In genomic region chr3:197028711-197029510, GRCh38 we compare ENCODE assay signal across 8 cellular contexts. TPM values are rescaled to one million over a fixed set of nuclear protein-coding genes. Genes with fewer than 3 reads are reported as not detected.
DNase-seq lines count a peak whose midpoint lies in the region; ATAC-seq and TF ChIP-seq lines count a peak whose summit lies in the region.

No MANE protein-coding gene starts in this region.

- no peaks in the 10 kb centered on the region for H3K9me3 Mint-ChIP-seq in activated CD4-positive, alpha-beta T cell treated with anti-CD3 and anti-CD28 coated beads for 36 hours (ENCODE audit: low read depth)

- H3K4me1 ChIP-seq in esophagus muscularis mucosa (peaks cover 23 to 29% (median 26%) of the 10 kb centered on the region in 4 donors), ovary (ENCODE audit: insufficient read depth) (peaks cover 5% of the 10 kb centered on the region)

- peak; percentile 43 for DNase-seq in activated CD4-positive, alpha-beta T cell treated with anti-CD3 and anti-CD28 coated beads for 36 hours
- no peak for DNase-seq in activated CD4-positive, alpha-beta T cell treated with anti-CD3 and anti-CD28 coated beads for 4 hours
- DNase-seq in esophagus muscularis mucosa (ENCODE audit: extremely low spot score): no peak
- peak in 1 of 5 donors; percentile 42 for DNase-seq in ovary
- no peak for DNase-seq in germinal center (ENCODE audit: low spot score)
- no peak for DNase-seq in medulla oblongata (ENCODE audit: extremely low spot score)

- WGBS in esophagus muscularis mucosa: 6% methylated on average over 13 of the region's 68 CpGs
- WGBS in ovary, 3 donors: 6 to 11% (median 7%) methylated on average over 29 to 68 of the region's 68 CpGs

- no peaks in the 10 kb centered on the region for H3K36me3 Mint-ChIP-seq in activated CD4-positive, alpha-beta T cell treated with anti-CD3 and anti-CD28 coated beads for 36 hours (ENCODE audit: low read depth)

- no peaks in the 10 kb centered on the region for H3K27me3 Mint-ChIP-seq in activated CD4-positive, alpha-beta T cell treated with anti-CD3 and anti-CD28 coated beads for 36 hours

- intact Hi-C loops in activated CD4-positive, alpha-beta T cell treated with anti-CD3 and anti-CD28 coated beads for 36 hours (cut with DNase I, micrococcal nuclease): loop anchor here in 1 of 2 experiments (1.0 to 2.0 kb wide), 4 partner anchors 26 to 158 kb away; partner anchors contain the start of gene PIGZ
- intact Hi-C loops in esophagus muscularis mucosa (cut with DNase I) (no loop called here), ovary (cut with DNase I) (no loop called here)

- H3K9me3 ChIP-seq in esophagus muscularis mucosa (no peaks in the 10 kb centered on the region), ovary (no peaks in the 10 kb centered on the region)

- H3K27ac ChIP-seq in esophagus muscularis mucosa (replicated peaks in 1 of 4) (peak overlapping the region; percentile 14 to 74 (median 51)), ovary (no peak overlapping the region)

- TF ChIP-seq EP300 in esophagus muscularis mucosa (IDR thresholded peaks at IDR 0.05) (no peak), ovary (IDR thresholded peaks at IDR 0.05) (no peak)

- H3K4me3 Mint-ChIP-seq in activated CD4-positive, alpha-beta T cell treated with anti-CD3 and anti-CD28 coated beads for 36 hours: peak overlapping the region; percentile 72

- TF ChIP-seq CTCF in esophagus muscularis mucosa (IDR thresholded peaks at IDR 0.05) (no peak), ovary (IDR thresholded peaks at IDR 0.05) (no peak)

- no peaks in the 10 kb centered on the region for H3K36me3 ChIP-seq in esophagus muscularis mucosa
- no peaks in the 10 kb centered on the region for H3K36me3 ChIP-seq in ovary

- H3K27me3 ChIP-seq in esophagus muscularis mucosa (peaks cover 0 to 53% (median 12%) of the 10 kb centered on the region in 4 donors), ovary (no peaks in the 10 kb centered on the region)

- peaks cover 18% of the 10 kb centered on the region for H3K4me1 Mint-ChIP-seq in activated CD4-positive, alpha-beta T cell treated with anti-CD3 and anti-CD28 coated beads for 36 hours

- peak; percentile 14 for ATAC-seq in activated CD4-positive, alpha-beta T cell treated with anti-CD3 and anti-CD28 coated beads for 36 hours
- ATAC-seq in HG02759 (IDR thresholded peaks at IDR 0.05; ENCODE audit: unreplicated experiment): peak; percentile 37
- no peak; the same call in 2 of the 3 replicates for ATAC-seq in SK-N-SH treated with all-trans-retinoic acid at 6 μM for 48 hours

- no peak overlapping the region for H3K27ac Mint-ChIP-seq in activated CD4-positive, alpha-beta T cell treated with anti-CD3 and anti-CD28 coated beads for 36 hours

- TF ChIP-seq POLR2A in esophagus muscularis mucosa (IDR thresholded peaks at IDR 0.05; ENCODE audit: low read depth) (no peak), ovary (IDR thresholded peaks at IDR 0.05) (no peak)

- H3K4me3 ChIP-seq in esophagus muscularis mucosa (peak overlapping the region; percentile 55 to 72 (median 58)), ovary (peak overlapping the region; percentile 41)

- POLR2A ChIA-PET in activated CD4-positive, alpha-beta T cell treated with anti-CD3 and anti-CD28 coated beads for 36 hours (lab: Charles Lee): no interaction called here

- CTCF ChIA-PET in activated CD4-positive, alpha-beta T cell treated with anti-CD3 and anti-CD28 coated beads for 36 hours (lab: Charles Lee): interaction anchor here (0.5 to 4.4 kb wide), 15 partner anchors 8 to 461 kb away, joined by 3 to 29 read pairs (median 4); partner anchors contain the start of genes FBXO45 and WDR53

TF ChIP-seq in SK-N-SH treated with all-trans-retinoic acid at 6 μM for 48 hours, 23 proteins besides CTCF, POLR2A, EP300 and RAD21:
- TF ChIP-seq ZNF565 (CRISPR knock-in tag; conservative IDR thresholded peaks at IDR 0.05; ENCODE audit: low read depth) (no peak), ZFP3 (CRISPR knock-in tag; IDR thresholded peaks at IDR 0.05) (peak; percentile 82; the same call in 1 of the 2 replicates), ZNF8 (CRISPR knock-in tag; IDR thresholded peaks at IDR 0.05) (no peak), CSDC2 (CRISPR knock-in tag; IDR thresholded peaks at IDR 0.05) (no peak)
- TF ChIP-seq, protein P1, sequence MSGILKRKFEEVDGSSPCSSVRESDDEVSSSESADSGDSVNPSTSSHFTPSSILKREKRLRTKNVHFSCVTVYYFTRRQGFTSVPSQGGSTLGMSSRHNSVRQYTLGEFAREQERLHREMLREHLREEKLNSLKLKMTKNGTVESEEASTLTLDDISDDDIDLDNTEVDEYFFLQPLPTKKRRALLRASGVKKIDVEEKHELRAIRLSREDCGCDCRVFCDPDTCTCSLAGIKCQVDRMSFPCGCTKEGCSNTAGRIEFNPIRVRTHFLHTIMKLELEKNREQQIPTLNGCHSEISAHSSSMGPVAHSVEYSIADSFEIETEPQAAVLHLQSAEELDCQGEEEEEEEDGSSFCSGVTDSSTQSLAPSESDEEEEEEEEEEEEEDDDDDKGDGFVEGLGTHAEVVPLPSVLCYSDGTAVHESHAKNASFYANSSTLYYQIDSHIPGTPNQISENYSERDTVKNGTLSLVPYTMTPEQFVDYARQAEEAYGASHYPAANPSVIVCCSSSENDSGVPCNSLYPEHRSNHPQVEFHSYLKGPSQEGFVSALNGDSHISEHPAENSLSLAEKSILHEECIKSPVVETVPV (CRISPR knock-in tag; IDR thresholded peaks at IDR 0.05): no peak
- TF ChIP-seq, protein P2, sequence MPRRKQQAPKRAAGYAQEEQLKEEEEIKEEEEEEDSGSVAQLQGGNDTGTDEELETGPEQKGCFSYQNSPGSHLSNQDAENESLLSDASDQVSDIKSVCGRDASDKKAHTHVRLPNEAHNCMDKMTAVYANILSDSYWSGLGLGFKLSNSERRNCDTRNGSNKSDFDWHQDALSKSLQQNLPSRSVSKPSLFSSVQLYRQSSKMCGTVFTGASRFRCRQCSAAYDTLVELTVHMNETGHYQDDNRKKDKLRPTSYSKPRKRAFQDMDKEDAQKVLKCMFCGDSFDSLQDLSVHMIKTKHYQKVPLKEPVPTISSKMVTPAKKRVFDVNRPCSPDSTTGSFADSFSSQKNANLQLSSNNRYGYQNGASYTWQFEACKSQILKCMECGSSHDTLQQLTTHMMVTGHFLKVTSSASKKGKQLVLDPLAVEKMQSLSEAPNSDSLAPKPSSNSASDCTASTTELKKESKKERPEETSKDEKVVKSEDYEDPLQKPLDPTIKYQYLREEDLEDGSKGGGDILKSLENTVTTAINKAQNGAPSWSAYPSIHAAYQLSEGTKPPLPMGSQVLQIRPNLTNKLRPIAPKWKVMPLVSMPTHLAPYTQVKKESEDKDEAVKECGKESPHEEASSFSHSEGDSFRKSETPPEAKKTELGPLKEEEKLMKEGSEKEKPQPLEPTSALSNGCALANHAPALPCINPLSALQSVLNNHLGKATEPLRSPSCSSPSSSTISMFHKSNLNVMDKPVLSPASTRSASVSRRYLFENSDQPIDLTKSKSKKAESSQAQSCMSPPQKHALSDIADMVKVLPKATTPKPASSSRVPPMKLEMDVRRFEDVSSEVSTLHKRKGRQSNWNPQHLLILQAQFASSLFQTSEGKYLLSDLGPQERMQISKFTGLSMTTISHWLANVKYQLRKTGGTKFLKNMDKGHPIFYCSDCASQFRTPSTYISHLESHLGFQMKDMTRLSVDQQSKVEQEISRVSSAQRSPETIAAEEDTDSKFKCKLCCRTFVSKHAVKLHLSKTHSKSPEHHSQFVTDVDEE (CRISPR knock-in tag; IDR thresholded peaks at IDR 0.05): no peak

RNA-seq across cellular contexts. Expression of gene MELTF, which starts 0.7 kb away (rescaled TPM):
- total RNA-seq in activated CD4-positive, alpha-beta T cell treated with anti-CD3 and anti-CD28 coated beads for 36 hours: 1 to 10 TPM; 3.7 to 4.3 TPM
- 1 to 10 TPM; 3.6 to 9.1 (median 4.5) TPM for total RNA-seq in esophagus muscularis mucosa
- total RNA-seq in ovary: 10 to 100 TPM in 1 of 7 donors, 1 to 10 TPM in 5, under 1 TPM in 1; 0.53 to 19.0 (median 2.5) TPM
- 1 to 10 TPM; 1.1 to 1.2 TPM for polyA plus RNA-seq in ovary

Comparison
In these comparisons a context has a peak if more than half of its experiments do, and no peak if none do; other contexts are left out.
1. H3K27ac ChIP-seq: peak in esophagus muscularis mucosa (4 of 4); none in ovary (0 of 2).